ENCODE assay signal across 8 cellular contexts in the genomic region with DNA sequence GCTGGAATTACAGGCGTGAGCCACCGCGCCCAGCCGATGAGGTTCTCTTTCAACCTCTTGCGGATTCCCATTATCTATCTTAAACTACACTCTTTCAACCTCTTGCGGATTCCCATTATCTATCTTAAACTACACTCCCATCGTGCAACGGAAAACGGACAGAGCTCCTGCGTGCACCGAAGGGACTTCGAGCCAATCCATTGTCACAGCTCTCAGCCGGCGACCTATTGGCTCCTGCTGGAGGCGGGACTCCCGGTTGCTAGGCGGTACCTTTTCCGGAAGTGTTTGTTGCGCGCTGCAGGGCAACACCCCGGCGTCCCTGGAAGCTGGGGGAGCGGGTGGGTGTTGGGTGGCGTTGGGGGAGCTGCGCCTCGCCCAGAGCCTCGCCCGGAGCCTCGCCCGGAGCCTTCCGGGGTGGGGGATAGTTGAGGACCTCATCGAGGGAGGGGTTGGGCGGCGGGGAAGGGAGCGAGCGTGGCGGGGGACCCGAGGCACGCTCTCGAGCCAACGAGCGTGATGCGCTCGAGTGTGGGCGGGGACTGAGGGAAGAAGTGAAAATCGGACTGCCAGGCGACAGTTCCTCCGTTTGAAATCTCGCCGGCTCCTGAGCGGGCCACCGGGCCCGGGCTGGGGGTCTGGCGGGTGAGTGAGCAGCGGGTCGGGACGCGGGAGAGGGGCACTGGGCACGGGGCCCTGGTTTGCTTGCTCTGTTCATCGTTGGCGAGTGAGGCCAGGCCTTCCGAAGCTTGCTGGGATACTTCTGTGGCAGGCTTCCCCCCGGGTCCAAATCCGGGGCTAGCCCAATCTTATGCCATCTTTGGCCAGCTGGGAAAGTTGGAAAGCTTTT. TPM values are rescaled to one million over a fixed set of nuclear protein-coding genes. Genes with fewer than 3 reads are reported as not detected.
A peak's percentile ranks its signal among the peaks of the same experiment; 100 is the strongest.
DNase-seq lines count a peak whose midpoint lies in the region; ATAC-seq and TF ChIP-seq lines count a peak whose summit lies in the region.

A gene (plus strand): TSS at position 288 of the 847 bp plus-strand sequence. CDS start 10,733 bp downstream, outside the sequence.

- 0 out of 2 replicates have a peak, but pooled peaks have one; percentile 0 for TF ChIP-seq RAD21 in IMR-90 (IDR thresholded peaks at IDR 0.05; ENCODE audit: low read length)

- peak within 1 kb of the TSS; percentile 76 for H3K4me2 ChIP-seq in IMR-90 (ENCODE audit: low read depth, low read length)

- peak within 1 kb of the TSS; percentile 94 for H2AFZ ChIP-seq in IMR-90 (replicated peaks; ENCODE audit: low read length, poor library complexity)

- H2BK20ac ChIP-seq in IMR-90 (ENCODE audit: low read depth, low read length), result no peak within 1 kb of the TSS

- peaks cover 10% of the 10 kb centered on the region for H3K9me1 ChIP-seq in IMR-90 (ENCODE audit: insufficient read depth, low read length)

- H3K4me3 ChIP-seq in IMR-90 (ENCODE audit: insufficient read depth, low read depth, low read length) (peak within 1 kb of the TSS; percentile 62), mucosa of descending colon (peak within 1 kb of the TSS; percentile 56)

- peak within 1 kb of the TSS; percentile 35 for H4K91ac ChIP-seq in IMR-90 (ENCODE audit: insufficient read depth, low read depth, low read length)

- peaks cover 6% of the 10 kb centered on the region for H3K4me1 ChIP-seq in IMR-90 (ENCODE audit: control insufficient read depth, insufficient read depth, low read length)
- H3K4me1 ChIP-seq in mucosa of descending colon (ENCODE audit: low read depth), result peaks cover 8% of the 10 kb centered on the region

- H2AK5ac ChIP-seq in IMR-90 (ENCODE audit: low read depth, low read length), result peak within 1 kb of the TSS; percentile 39

- peak within 1 kb of the TSS; percentile 69 for H3K27ac ChIP-seq in IMR-90 (ENCODE audit: insufficient read depth, low read length)
- peak within 1 kb of the TSS; percentile 80 for H3K27ac ChIP-seq in epithelial cell of prostate

- CTCF ChIA-PET in IMR-90 (lab: Yijun Ruan, JAX), result interaction anchor here (0.6 to 1.0 kb wide), 3 partner anchors 10 to 489 kb away, joined by 3 to 7 read pairs (median 4); no protein-coding TSS in a partner anchor

- peaks cover 16 to 35% of the 10 kb centered on the region in 2 experiments for H3K79me1 ChIP-seq in IMR-90 (ENCODE audit: low read depth in 1 of 2, low read length in 2 of 2)

- H3K18ac ChIP-seq in IMR-90 (ENCODE audit: low read depth, low read length), result no peak within 1 kb of the TSS

- H3K36me3 ChIP-seq in IMR-90 (ENCODE audit: control insufficient read depth, insufficient read depth, low read length), result no peaks in the 10 kb centered on the region
- no peaks in the 10 kb centered on the region for H3K36me3 ChIP-seq in mucosa of descending colon (ENCODE audit: low read depth)

- TF ChIP-seq POLR2A in IMR-90 (IDR thresholded peaks at IDR 0.05; ENCODE audit: low read depth, low read length), result peak; percentile 92

- no peak within 1 kb of the TSS for H2BK15ac ChIP-seq in IMR-90 (ENCODE audit: low read depth, low read length)

- H4K8ac ChIP-seq in IMR-90 (ENCODE audit: low read depth in 2 of 2, low read length in 2 of 2), result peak within 1 kb of the TSS; percentile 7 to 81; a peak in 3 of 4 replicates

- H3K9me3 ChIP-seq in IMR-90 (ENCODE audit: control insufficient read depth, insufficient read depth, low read length) (no peaks in the 10 kb centered on the region), mucosa of descending colon (no peaks in the 10 kb centered on the region)

- peak within 1 kb of the TSS; percentile 64 for H3K4ac ChIP-seq in IMR-90 (ENCODE audit: low read depth, low read length)

- 0% methylated on average over 20 of the region's 64 CpGs; no CpG with 5 or more reads in 1 of the 2 experiments for WGBS in IMR-90 (ENCODE audit: extremely low coverage in 2 of 2, insufficient read length in 1 of 2), 2 experiments

- H3K14ac ChIP-seq in IMR-90 (replicated peaks; ENCODE audit: low read depth, low read length), result peak within 1 kb of the TSS; percentile 55

- POLR2A ChIA-PET in IMR-90 (lab: Charles Lee; ENCODE audit: unreplicated experiment), result interaction anchor here (0.6 kb wide), 1 partner anchor 566 kb away, joined by 3 read pairs; no protein-coding TSS in a partner anchor

- TF ChIP-seq CTCF in IMR-90 (conservative IDR thresholded peaks at IDR 0.05; ENCODE audit: low read depth, low read length) (no peak), mucosa of descending colon (IDR thresholded peaks at IDR 0.05) (no peak)

- no TSS peak for BruUV-seq in IMR-90 (replicated peaks; lab: Mats Ljungman, UMichigan)

- dilution Hi-C loops in IMR-90 (cut with HindIII; ENCODE audit: low sequenced_read_pairs, unreplicated experiment), result no loop called here

- H4K5ac ChIP-seq in IMR-90 (ENCODE audit: low read depth, low read length), result no peak within 1 kb of the TSS; the same call in 1 of the 2 replicates

- H3K27me3 ChIP-seq in IMR-90 (ENCODE audit: control insufficient read depth, insufficient read depth, low read length), result no peaks in the 10 kb centered on the region

- DNase-seq in DMS 273 (lab: John Stamatoyannopoulos, UW; ENCODE audit: unreplicated experiment) (peak; percentile 95), IMR-90 (peak; percentile 97), OCI-M1 (lab: John Stamatoyannopoulos, UW) (peak; percentile 100), activated T-cell treated with anti-CD3 and anti-CD28 coated beads for 24 hours (ENCODE audit: low read depth) (peak; percentile 90), epithelial cell of prostate (ENCODE audit: low read depth, low spot score) (peak; percentile 82), mucosa of descending colon (peak; percentile 95 to 97 (median 97))
- DNase-seq in stimulated activated CD8-positive, alpha-beta memory T cell treated with anti-CD3 and anti-CD28 coated beads, Interleukin-4, amount 100 ng/mL, for 24 hours (ENCODE audit: low read depth), result peak; percentile 89

- no peaks in the 10 kb centered on the region for H4K20me1 ChIP-seq in IMR-90 (ENCODE audit: insufficient read depth, low read length)

- peak within 1 kb of the TSS; percentile 67 for H2AK9ac ChIP-seq in IMR-90 (replicated peaks; ENCODE audit: low read depth, low read length, poor library complexity)

- peak within 1 kb of the TSS; percentile 87 for H3K23ac ChIP-seq in IMR-90 (ENCODE audit: low read depth, low read length)

- ATAC-seq in GM21528 (IDR thresholded peaks at IDR 0.05; ENCODE audit: low FRiP score, unreplicated experiment) (peak; percentile 95), IMR-90 (ENCODE audit: low read depth) (peak; percentile 93), mucosa of descending colon (peak; percentile 99)

- intact Hi-C loops in IMR-90 (cut with micrococcal nuclease), result no loop called here
- intact Hi-C loops in mucosa of descending colon (cut with DNase I, micrococcal nuclease), result no loop called here

- peak within 1 kb of the TSS; percentile 81 for H3K9ac ChIP-seq in IMR-90 (ENCODE audit: low read depth, low read length)

- peak within 1 kb of the TSS; percentile 63 for H3K56ac ChIP-seq in IMR-90 (ENCODE audit: extremely low read depth, insufficient read depth, low read length)

- peak within 1 kb of the TSS; percentile 61 for H2BK5ac ChIP-seq in IMR-90 (ENCODE audit: low read depth, low read length, poor library complexity, severe bottlenecking)

- no peak within 1 kb of the TSS for H2BK120ac ChIP-seq in IMR-90 (ENCODE audit: low read depth, low read length)

- in situ Hi-C loops in IMR-90 (cut with MboI; ENCODE audit: low sequenced_read_pairs), result no loop called here

TF ChIP-seq in IMR-90, 13 proteins besides CTCF, POLR2A, EP300 and RAD21:
- TF ChIP-seq NFE2L2 (IDR thresholded peaks at IDR 0.05; ENCODE audit: low read depth, low read length) (no peak), CHD1 (IDR thresholded peaks at IDR 0.05; ENCODE audit: low read depth, low read length) (no peak), FOS (IDR thresholded peaks at IDR 0.05; ENCODE audit: low read depth, low read length) (0 out of 2 replicates have a peak, but pooled peaks have one; percentile 36), RCOR1 (IDR thresholded peaks at IDR 0.05; ENCODE audit: insufficient replicate concordance, low read length) (no peak), MAZ (IDR thresholded peaks at IDR 0.05; ENCODE audit: borderline replicate concordance, low read depth, low read length) (no peak; the same call in 1 of the 2 replicates), RFX5 (IDR thresholded peaks at IDR 0.05; ENCODE audit: low read depth, low read length) (peak; percentile 80), MXI1 (IDR thresholded peaks at IDR 0.05; ENCODE audit: borderline replicate concordance, low read depth, low read length) (peak; percentile 90; the same call in 1 of the 2 replicates), BHLHE40 (IDR thresholded peaks at IDR 0.05; ENCODE audit: low read depth, low read length) (peak; percentile 61; the same call in 1 of the 2 replicates), SMC3 (IDR thresholded peaks at IDR 0.05; ENCODE audit: low read depth, low read length) (no peak; the same call in 1 of the 2 replicates)
- TF ChIP-seq, protein P1, sequence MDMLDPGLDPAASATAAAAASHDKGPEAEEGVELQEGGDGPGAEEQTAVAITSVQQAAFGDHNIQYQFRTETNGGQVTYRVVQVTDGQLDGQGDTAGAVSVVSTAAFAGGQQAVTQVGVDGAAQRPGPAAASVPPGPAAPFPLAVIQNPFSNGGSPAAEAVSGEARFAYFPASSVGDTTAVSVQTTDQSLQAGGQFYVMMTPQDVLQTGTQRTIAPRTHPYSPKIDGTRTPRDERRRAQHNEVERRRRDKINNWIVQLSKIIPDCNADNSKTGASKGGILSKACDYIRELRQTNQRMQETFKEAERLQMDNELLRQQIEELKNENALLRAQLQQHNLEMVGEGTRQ (IDR thresholded peaks at IDR 0.05; ENCODE audit: low read depth, low read length), result no peak
- TF ChIP-seq, protein P2, sequence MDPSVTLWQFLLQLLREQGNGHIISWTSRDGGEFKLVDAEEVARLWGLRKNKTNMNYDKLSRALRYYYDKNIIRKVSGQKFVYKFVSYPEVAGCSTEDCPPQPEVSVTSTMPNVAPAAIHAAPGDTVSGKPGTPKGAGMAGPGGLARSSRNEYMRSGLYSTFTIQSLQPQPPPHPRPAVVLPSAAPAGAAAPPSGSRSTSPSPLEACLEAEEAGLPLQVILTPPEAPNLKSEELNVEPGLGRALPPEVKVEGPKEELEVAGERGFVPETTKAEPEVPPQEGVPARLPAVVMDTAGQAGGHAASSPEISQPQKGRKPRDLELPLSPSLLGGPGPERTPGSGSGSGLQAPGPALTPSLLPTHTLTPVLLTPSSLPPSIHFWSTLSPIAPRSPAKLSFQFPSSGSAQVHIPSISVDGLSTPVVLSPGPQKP (IDR thresholded peaks at IDR 0.05; ENCODE audit: borderline replicate concordance, low read depth, low read length), result no peak

RNA-seq across cellular contexts. Expression of the gene that starts here (rescaled TPM):
- total RNA-seq in IMR-90 (2012; rRNA removed), result 23.6 and 26.9 TPM in 2 replicates
- polyA plus RNA-seq in IMR-90 (2012; rRNA removed), result 20.0 and 23.3 TPM in 2 replicates
- 13.6 and 13.7 TPM in 2 replicates for polyA plus RNA-seq in IMR-90 (2012; cell fraction: cytosol; rRNA removed)
- 90.9 and 107 TPM in 2 replicates for polyA plus RNA-seq in IMR-90 (2012; cell fraction: nucleus; rRNA removed; ENCODE audit: low replicate concordance)
- 10 to 100 TPM; 13.8 to 26.2 (median 17.3) TPM for total RNA-seq in mucosa of descending colon

Comparison
In these comparisons a context has a peak if more than half of its experiments do, and no peak if none do; other contexts are left out.
1. Peak in every context shown above with its lines: DNase-seq, ATAC-seq, H3K4me3 ChIP-seq and H3K27ac ChIP-seq.